In the genomic region with DNA sequence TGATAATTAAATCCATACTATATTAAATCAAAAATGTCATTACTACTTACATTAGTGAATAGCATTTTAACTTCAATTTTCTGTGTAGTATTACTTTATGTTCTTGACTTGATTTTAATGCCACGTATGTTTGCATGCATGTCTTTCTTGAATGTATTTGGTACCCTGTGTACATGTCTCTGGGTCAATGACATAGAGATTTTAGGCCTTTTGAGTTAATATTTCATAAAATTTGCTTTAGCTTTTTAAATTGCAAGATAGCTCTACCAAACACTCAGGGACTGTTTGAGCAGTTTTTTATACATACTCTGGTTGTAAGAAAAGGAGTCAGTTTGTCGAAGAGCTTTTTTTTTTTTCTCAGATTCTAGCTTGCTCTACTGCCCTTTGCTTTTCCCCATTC, we compare ENCODE assay signal across 10 cellular contexts. TPM values are rescaled to one million over a fixed set of nuclear protein-coding genes. Genes with fewer than 3 reads are reported as not detected.
DNase-seq lines count a peak whose midpoint lies in the region; ATAC-seq and TF ChIP-seq lines count a peak whose summit lies in the region.
"Had no signal": no experiment of that assay in that cellular context is flagged by ENCODE, and none has a peak within 500 bp of the region (broad histone marks: within the 10 kb centered on the region; RNA-seq: fewer than 3 reads in every experiment).

No MANE protein-coding gene starts in this region.

- intact Hi-C loops in heart left ventricle (cut with DNase I) (no loop called here), left cardiac atrium (cut with DNase I) (no loop called here), ovary (cut with DNase I) (no loop called here)

- H3K36me3 ChIP-seq in heart left ventricle (peaks cover 0 to 6% (median 0%) of the 10 kb centered on the region in 9 donors), iPS-20b (ENCODE audit: insufficient read depth, low read depth, low read length) (peaks cover 15% of the 10 kb centered on the region), ovary (no peaks in the 10 kb centered on the region)

- no peak overlapping the region for H3K27ac Mint-ChIP-seq in activated naive CD8-positive, alpha-beta T cell treated with anti-CD3 and anti-CD28 coated beads, Interleukin-2, amount 50 U/mL, for 24 hours
- peak overlapping the region; percentile 33 for H3K27ac Mint-ChIP-seq in type B pancreatic cell

- H3K9ac ChIP-seq in iPS-20b (ENCODE audit: low read depth, low read length), result peak overlapping the region; percentile 89; the same call in 1 of the 2 replicates

- H3K9me3 ChIP-seq in heart left ventricle, result no peaks in the 10 kb centered on the region
- H3K9me3 ChIP-seq in iPS-20b (ENCODE audit: insufficient read depth, low read depth, low read length), result no peaks in the 10 kb centered on the region
- no peaks in the 10 kb centered on the region for H3K9me3 ChIP-seq in ovary

- H3K4me3 ChIP-seq in heart left ventricle, result peak overlapping the region in 8 of 12 donors; percentile 72 to 96 (median 90)
- H3K4me3 ChIP-seq in iPS-20b (ENCODE audit: low read length), result peak overlapping the region; percentile 95
- no peak overlapping the region for H3K4me3 ChIP-seq in ovary

- peak overlapping the region in 7 of 12 donors; percentile 38 to 99 (median 94) for H3K27ac ChIP-seq in heart left ventricle
- H3K27ac ChIP-seq in iPS-20b (ENCODE audit: low read length), result no peak overlapping the region
- no peak overlapping the region for H3K27ac ChIP-seq in ovary

- TF ChIP-seq CTCF in heart left ventricle (IDR thresholded peaks at IDR 0.05), result no peak
- no peak for TF ChIP-seq CTCF in type B pancreatic cell (conservative IDR thresholded peaks at IDR 0.05)
- no peak for TF ChIP-seq CTCF in ovary (IDR thresholded peaks at IDR 0.05)

- H3K9me3 Mint-ChIP-seq in activated naive CD8-positive, alpha-beta T cell treated with anti-CD3 and anti-CD28 coated beads, Interleukin-2, amount 50 U/mL, for 24 hours, result no peaks in the 10 kb centered on the region
- H3K9me3 Mint-ChIP-seq in type B pancreatic cell, result no peaks in the 10 kb centered on the region
- H3K9me3 Mint-ChIP-seq: activated naive CD4-positive, alpha-beta T cell treated with anti-CD3 and anti-CD28 coated beads, Interleukin-2, amount 50 U/mL, for 72 hours had no signal

- no peak for TF ChIP-seq POLR2A in heart left ventricle (IDR thresholded peaks at IDR 0.05)
- no peak for TF ChIP-seq POLR2A in ovary (IDR thresholded peaks at IDR 0.05)

- H3K4me3 Mint-ChIP-seq in activated naive CD8-positive, alpha-beta T cell treated with anti-CD3 and anti-CD28 coated beads, Interleukin-2, amount 50 U/mL, for 24 hours, result peak overlapping the region; percentile 97
- peak overlapping the region; percentile 88 for H3K4me3 Mint-ChIP-seq in type B pancreatic cell

- peaks cover 25% of the 10 kb centered on the region for H3K36me3 Mint-ChIP-seq in activated naive CD8-positive, alpha-beta T cell treated with anti-CD3 and anti-CD28 coated beads, Interleukin-2, amount 50 U/mL, for 24 hours (ENCODE audit: low read depth)
- H3K36me3 Mint-ChIP-seq in type B pancreatic cell, result peaks cover 12% of the 10 kb centered on the region

- ATAC-seq in heart left ventricle (no peak), left cardiac atrium (no peak)
- no peak for ATAC-seq in activated naive CD8-positive, alpha-beta T cell treated with anti-CD3 and anti-CD28 coated beads, Interleukin-2, amount 50 U/mL, for 24 hours
- ATAC-seq: activated naive CD4-positive, alpha-beta T cell treated with anti-CD3 and anti-CD28 coated beads, Interleukin-2, amount 50 U/mL, for 72 hours had no signal

- H3K4me1 ChIP-seq in heart left ventricle (peaks cover 6 to 34% (median 17%) of the 10 kb centered on the region in 12 donors), iPS-20b (ENCODE audit: insufficient read depth, low read length) (peaks cover 14% of the 10 kb centered on the region), ovary (ENCODE audit: insufficient read depth) (peaks cover 13% of the 10 kb centered on the region)

- H3K27me3 Mint-ChIP-seq in activated naive CD8-positive, alpha-beta T cell treated with anti-CD3 and anti-CD28 coated beads, Interleukin-2, amount 50 U/mL, for 24 hours, result no peaks in the 10 kb centered on the region
- H3K27me3 Mint-ChIP-seq in type B pancreatic cell, result no peaks in the 10 kb centered on the region

- TF ChIP-seq EP300 in ovary (IDR thresholded peaks at IDR 0.05), result no peak

- peaks cover 41% of the 10 kb centered on the region for H3K4me1 Mint-ChIP-seq in activated naive CD8-positive, alpha-beta T cell treated with anti-CD3 and anti-CD28 coated beads, Interleukin-2, amount 50 U/mL, for 24 hours
- peaks cover 28% of the 10 kb centered on the region for H3K4me1 Mint-ChIP-seq in type B pancreatic cell (ENCODE audit: unreplicated experiment)

- 77 to 85% (median 80%) methylated on average over 2 of the region's 2 CpGs for WGBS in heart left ventricle, 4 donors
- 72 to 87% (median 85%) methylated on average over 2 of the region's 2 CpGs for WGBS in ovary, 3 donors

- H3K27me3 ChIP-seq in heart left ventricle (no peaks in the 10 kb centered on the region), iPS-20b (ENCODE audit: insufficient read depth, low read length) (no peaks in the 10 kb centered on the region), ovary (no peaks in the 10 kb centered on the region)

- DNase-seq in heart left ventricle, result no peak
- no peak for DNase-seq in left cardiac atrium
- DNase-seq in activated naive CD8-positive, alpha-beta T cell treated with anti-CD3 and anti-CD28 coated beads, Interleukin-2, amount 50 U/mL, for 24 hours, result no peak
- no peak for DNase-seq in type B pancreatic cell (ENCODE audit: extremely low spot score, unreplicated experiment)
- DNase-seq in ovary, result no peak
- DNase-seq in activated CD4-positive, alpha-beta T cell treated with anti-CD3 and anti-CD28 coated beads for 1 hour, result no peak
- DNase-seq in NCI-H146 treated with DMSO at 0.1 percent for 48 hours (lab: John Stamatoyannopoulos, UW; ENCODE audit: unreplicated experiment), result no peak
- DNase-seq: activated CD4-positive, alpha-beta T cell treated with anti-CD3 and anti-CD28 coated beads, Interleukin-2, amount 50 U/mL, for 4 hours had no signal

RNA-seq across cellular contexts. Expression of a gene that starts 1.5 kb away (rescaled TPM):
- total RNA-seq in heart left ventricle (10 to 100 TPM in 7 of 9 donors, 1 to 10 TPM in 2; 4.8 to 54.1 (median 20.5) TPM), left cardiac atrium (1 to 10 TPM; 2.0 to 2.7 TPM), type B pancreatic cell (ENCODE audit: low replicate concordance) (9.0 and 17.0 TPM in 2 replicates), ovary (1 to 10 TPM; 1.3 to 9.5 (median 2.4) TPM)
- polyA plus RNA-seq in heart left ventricle (10 to 100 TPM in 1 of 2 donors, 1 to 10 TPM in 1; 5.4 to 23.4 TPM), ovary (1 to 10 TPM; 1.1 to 3.6 TPM)

RNA-seq across cellular contexts. Expression of a gene that starts 2.3 kb away (rescaled TPM):
- 10 to 100 TPM; 21.7 to 65.9 (median 28.2) TPM for total RNA-seq in heart left ventricle
- polyA plus RNA-seq in heart left ventricle, result 10 to 100 TPM; 20.3 to 37.8 TPM
- total RNA-seq in left cardiac atrium, result 10 to 100 TPM; 36.5 to 55.3 TPM
- total RNA-seq in type B pancreatic cell (ENCODE audit: low replicate concordance), result 109 and 176 TPM in 2 replicates
- 10 to 100 TPM; 37.6 to 81.9 (median 56.3) TPM for total RNA-seq in ovary
- 10 to 100 TPM; 26.0 to 73.4 TPM for polyA plus RNA-seq in ovary

RNA-seq across cellular contexts. Expression of a gene that starts 8.9 kb away (rescaled TPM):
- total RNA-seq in heart left ventricle, result 10 to 100 TPM in 8 of 9 donors, 1 to 10 TPM in 1; 5.9 to 15.2 (median 11.7) TPM
- 1 to 10 TPM; 4.6 to 8.9 TPM for polyA plus RNA-seq in heart left ventricle
- 10 to 100 TPM; 13.4 to 15.6 TPM for total RNA-seq in left cardiac atrium
- total RNA-seq in type B pancreatic cell (ENCODE audit: low replicate concordance), result 13.6 and 14.3 TPM in 2 replicates
- total RNA-seq in ovary, result 10 to 100 TPM; 12.6 to 28.1 (median 24.2) TPM
- polyA plus RNA-seq in ovary, result 10 to 100 TPM; 11.4 to 20.6 TPM

RNA-seq across cellular contexts. Expression of a gene that starts 14.2 kb away (rescaled TPM):
- total RNA-seq in heart left ventricle, result 10 to 100 TPM in 3 of 9 donors, 1 to 10 TPM in 6; 7.1 to 14.2 (median 8.0) TPM
- 1 to 10 TPM; 6.3 to 7.5 TPM for polyA plus RNA-seq in heart left ventricle
- total RNA-seq in left cardiac atrium, result 1 to 10 TPM; 4.8 to 6.5 TPM
- total RNA-seq in type B pancreatic cell (ENCODE audit: low replicate concordance), result 4.7 and 8.6 TPM in 2 replicates
- total RNA-seq in ovary, result 1 to 10 TPM; 3.9 to 9.1 (median 7.3) TPM
- 1 to 10 TPM; 2.6 to 6.6 TPM for polyA plus RNA-seq in ovary

RNA-seq across cellular contexts. Expression of a gene that starts 25.3 kb away (rescaled TPM):
- total RNA-seq in heart left ventricle, result under 1 TPM in 7 of 9 donors, not detected in 2; 0.09 to 0.59 (median 0.38) TPM
- under 1 TPM; 0.07 to 0.65 TPM for polyA plus RNA-seq in heart left ventricle
- under 1 TPM; 0.15 to 0.16 TPM for total RNA-seq in left cardiac atrium
- 27.7 and 70.3 TPM in 2 replicates for total RNA-seq in type B pancreatic cell (ENCODE audit: low replicate concordance)
- 10 to 100 TPM in 1 of 7 donors, 1 to 10 TPM in 1, under 1 TPM in 5; 0.17 to 10.6 (median 0.60) TPM for total RNA-seq in ovary
- under 1 TPM; 0.13 to 0.32 TPM for polyA plus RNA-seq in ovary

Comparison
In these comparisons a context has a peak if more than half of its experiments do, and no peak if none do; other contexts are left out.
1. H3K27ac ChIP-seq: peak in heart left ventricle (7 of 12); none in iPS-20b (single experiment) and ovary (0 of 2).